Comparison of ENCODE assay signal across 14 cellular contexts in the genomic region with DNA sequence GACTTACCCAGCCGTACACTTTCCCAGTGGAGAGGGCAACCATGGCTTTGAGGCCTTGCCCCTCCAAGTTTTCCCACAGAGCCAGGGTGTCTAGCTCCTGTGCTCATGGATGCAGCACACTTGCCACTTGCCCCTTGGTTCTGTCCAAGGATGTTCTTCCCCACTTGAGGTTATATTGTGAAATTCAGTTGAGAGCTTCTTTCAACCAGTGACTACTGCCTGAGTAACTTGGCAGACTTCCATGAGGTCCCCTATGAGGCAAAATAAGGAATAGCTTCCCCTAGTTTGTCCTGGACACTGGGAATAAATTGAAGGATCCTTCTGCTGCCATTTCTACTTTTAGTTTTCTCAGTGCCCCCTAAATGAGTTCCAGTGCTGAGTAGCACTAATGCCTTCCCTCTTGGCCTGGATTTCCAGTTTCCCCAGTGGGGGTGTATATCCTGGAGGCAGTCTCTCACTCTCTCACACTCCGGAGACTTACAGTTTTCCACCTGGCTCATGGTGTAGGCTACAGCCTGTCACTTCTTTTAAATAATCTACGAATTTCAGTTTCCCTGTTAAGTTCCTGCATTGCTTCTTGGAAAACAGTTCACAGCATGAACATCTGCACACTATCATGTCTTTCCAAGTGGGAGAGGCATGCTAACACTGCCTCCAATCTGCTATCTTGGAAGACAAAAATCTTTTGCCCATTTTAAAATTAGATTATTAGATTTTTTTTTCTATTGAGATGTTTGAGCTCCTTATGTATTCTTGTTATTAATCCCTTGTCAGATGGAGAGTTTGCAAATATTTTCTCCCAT. TPM values are rescaled to one million over a fixed set of nuclear protein-coding genes. Genes with fewer than 3 reads are reported as not detected.
DNase-seq lines count a peak whose midpoint lies in the region; ATAC-seq and TF ChIP-seq lines count a peak whose summit lies in the region.
"Had no signal": no experiment of that assay in that cellular context is flagged by ENCODE, and none has a peak within 500 bp of the region (broad histone marks: within the 10 kb centered on the region; RNA-seq: fewer than 3 reads in every experiment).

No MANE protein-coding gene starts in this region.

- H3K27ac ChIP-seq in PC-3 (ENCODE audit: low read length) (no peak overlapping the region), rectal smooth muscle tissue (ENCODE audit: low read depth, low read length) (peak overlapping the region; percentile 42)

- H3K4me1 ChIP-seq in PC-3 (ENCODE audit: insufficient read depth, low read length) = no peaks in the 10 kb centered on the region
- H3K4me1 ChIP-seq in rectal smooth muscle tissue (ENCODE audit: control insufficient read depth, insufficient read depth, low read length) = no peaks in the 10 kb centered on the region

- no peaks in the 10 kb centered on the region for H3K9me3 ChIP-seq in PC-3 (ENCODE audit: low read length)

- H3K36me3 ChIP-seq in PC-3 (ENCODE audit: low read depth, low read length) = no peaks in the 10 kb centered on the region
- no peaks in the 10 kb centered on the region for H3K36me3 ChIP-seq in rectal smooth muscle tissue (ENCODE audit: control insufficient read depth, insufficient read depth, low read length)

- CTCF ChIA-PET in PC-3 (lab: Charles Lee) = no interaction called here

- no peaks in the 10 kb centered on the region for H3F3A ChIP-seq in PC-3 (ENCODE audit: low read length, unreplicated experiment)

- no peaks in the 10 kb centered on the region for H3K9me2 ChIP-seq in PC-3 (replicated peaks; ENCODE audit: low read length)

- no TSS peak for BruUV-seq in PC-3 (replicated peaks; lab: Mats Ljungman, UMichigan)

- H3K79me2 ChIP-seq in PC-3 (ENCODE audit: low read length) = no peaks in the 10 kb centered on the region

- H4K20me1 ChIP-seq in PC-3 (ENCODE audit: low read length) = no peaks in the 10 kb centered on the region

- POLR2A ChIA-PET in PC-3 (lab: Charles Lee; ENCODE audit: unreplicated experiment) = no interaction called here

- peak; percentile 67 for DNase-seq in ELR (ENCODE audit: low read depth)
- peak; percentile 68 for DNase-seq in PC-3
- peak; percentile 76 for DNase-seq in fibroblast of pulmonary artery (ENCODE audit: low read depth)
- DNase-seq in activated naive CD4-positive, alpha-beta T cell (lab: John Stamatoyannopoulos, UW) = no peak
- no peak for DNase-seq in stimulated activated CD4-positive, alpha-beta T cell treated with anti-CD3 and anti-CD28 coated beads, Interleukin-4, amount 100 ng/mL, for 1 hour
- DNase-seq in NCI-H2171 treated with DMSO at 0.1 percent for 48 hours (lab: John Stamatoyannopoulos, UW) = no peak
- DNase-seq in islet precursor cell = no peak
- DNase-seq: activated CD4-positive, alpha-beta T cell treated with anti-CD3 and anti-CD28 coated beads, Interleukin-2, amount 10 ng/mL, durations not matched to agents 7 days and 5 days; CD4-positive, alpha-beta T cell; NCI-H2029 treated with DMSO at 0.1 percent for 48 hours; occipital lobe; stimulated activated naive CD8-positive, alpha-beta T cell treated with anti-CD3 and anti-CD28 coated beads, Interleukin-15, Interleukin-2, amounts not matched to agents 100 U/mL and 50 U/mL, for 24 hours had no signal

- H3K4me3 ChIP-seq in PC-3 (ENCODE audit: low read length) (no peak overlapping the region), fibroblast of pulmonary artery (replicated peaks; ENCODE audit: low read depth, low read length) (no peak overlapping the region), rectal smooth muscle tissue (ENCODE audit: low read length) (no peak overlapping the region)

- intact Hi-C loops in PC-3 (cut with micrococcal nuclease) = no loop called here

- no peak overlapping the region for H2AFZ ChIP-seq in PC-3 (ENCODE audit: low read length)

- H3K9ac ChIP-seq in PC-3 (ENCODE audit: low read length) (no peak overlapping the region), rectal smooth muscle tissue (ENCODE audit: low read length) (no peak overlapping the region)

- no peak for TF ChIP-seq CTCF in PC-3 (conservative IDR thresholded peaks at IDR 0.05; ENCODE audit: low read depth, low read length)
- no peak for TF ChIP-seq CTCF in fibroblast of pulmonary artery (IDR thresholded peaks at IDR 0.05; ENCODE audit: low read length, missing control alignments)

- H3K27me3 ChIP-seq in PC-3 (ENCODE audit: low read length) (no peaks in the 10 kb centered on the region), rectal smooth muscle tissue (ENCODE audit: control insufficient read depth, insufficient read depth, low read length) (no peaks in the 10 kb centered on the region)

- no peak overlapping the region for H3K4me2 ChIP-seq in PC-3 (ENCODE audit: low read length)

- ATAC-seq in PC-3 = no peak
- ATAC-seq: stimulated activated naive CD8-positive, alpha-beta T cell treated with anti-CD3 and anti-CD28 coated beads, Interleukin-15, Interleukin-2, amounts not matched to agents 100 U/mL and 50 U/mL, for 24 hours had no signal

RNA-seq across cellular contexts. Expression of gene ADH4, which starts 36.5 kb away (rescaled TPM):
- not detected in 2 replicates for total RNA-seq in PC-3 (2014; rRNA removed)
- total RNA-seq: activated CD4-positive, alpha-beta T cell treated with anti-CD3 and anti-CD28 coated beads, Interleukin-2, amount 10 ng/mL, durations not matched to agents 7 days and 5 days; activated T-helper 2 cell treated with anti-CD3 and anti-CD28 coated beads, Interferon-gamma antibody, Interleukin-2, Interleukin-4, amounts not matched to agents 10 μg/mL and 5 μg/mL and 100 μg/mL, durations not matched to agents 14 hours and 24 hours and 36 hours; CD4-positive, alpha-beta T cell; occipital lobe had no signal

RNA-seq across cellular contexts. Expression of gene ADH6, which starts 38.5 kb away (rescaled TPM):
- not detected in 2 replicates for total RNA-seq in PC-3 (2014; rRNA removed)
- total RNA-seq: activated CD4-positive, alpha-beta T cell treated with anti-CD3 and anti-CD28 coated beads, Interleukin-2, amount 10 ng/mL, durations not matched to agents 7 days and 5 days; activated T-helper 2 cell treated with anti-CD3 and anti-CD28 coated beads, Interferon-gamma antibody, Interleukin-2, Interleukin-4, amounts not matched to agents 10 μg/mL and 5 μg/mL and 100 μg/mL, durations not matched to agents 14 hours and 24 hours and 36 hours; CD4-positive, alpha-beta T cell; occipital lobe had no signal

Comparison
In these comparisons a context has a peak if more than half of its experiments do, and no peak if none do; other contexts are left out.
1. DNase-seq: peak in ELR (single experiment), PC-3 (single experiment) and fibroblast of pulmonary artery (single experiment); none in activated naive CD4-positive, alpha-beta T cell (0 of 4), stimulated activated CD4-positive, alpha-beta T cell treated with anti-CD3 and anti-CD28 coated beads, Interleukin-4, amount 100 ng/mL, for 1 hour (single experiment), NCI-H2171 treated with DMSO at 0.1 percent for 48 hours (single experiment) and islet precursor cell (single experiment).